Comparison of ENCODE assay signal across 19 cellular contexts in genomic region chr2:240902615-240903041, GRCh38. TPM values are rescaled to one million over a fixed set of nuclear protein-coding genes. Genes with fewer than 3 reads are reported as not detected.
"Had no signal": no experiment of that assay in that cellular context is flagged by ENCODE, and none has a peak within 500 bp of the region (broad histone marks: within the 10 kb centered on the region; RNA-seq: fewer than 3 reads in every experiment).

No MANE protein-coding gene starts in this region.

- ATAC-seq: activated T-helper 17 cell treated with anti-CD3 and anti-CD28 coated beads, Interleukin-2, amount 50 U/mL, for 72 hours; gastroesophageal sphincter; stimulated activated memory B cell treated with anti-CD40 and anti-IgM and Interleukin-4, amounts not matched to agents 10 μg/mL and 1 μg/mL and 100 μg/mL, for 72 hours had no signal

- H3K4me1 Mint-ChIP-seq: activated T-helper 17 cell treated with anti-CD3 and anti-CD28 coated beads, Interleukin-2, amount 50 U/mL, for 72 hours; stimulated activated memory B cell treated with anti-CD40 and anti-IgM and Interleukin-4, amounts not matched to agents 10 μg/mL and 1 μg/mL and 100 μg/mL, for 72 hours had no signal

- H3K36me3 Mint-ChIP-seq: natural killer cell treated with Interleukin-12 subunit alpha and Interleukin-12 subunit beta and Interleukin-15 and Interleukin-18, amount 100 ng/mL, for 72 hours; stimulated activated memory B cell treated with anti-CD40 and anti-IgM and Interleukin-4, amounts not matched to agents 10 μg/mL and 1 μg/mL and 100 μg/mL, for 72 hours had no signal

- H3K27ac Mint-ChIP-seq: activated naive CD4-positive, alpha-beta T cell treated with anti-CD3 and anti-CD28 coated beads for 36 hours; activated T-helper 17 cell treated with anti-CD3 and anti-CD28 coated beads, Interleukin-2, amount 50 U/mL, for 72 hours; natural killer cell treated with Interleukin-12 subunit alpha and Interleukin-12 subunit beta and Interleukin-15 and Interleukin-18, amount 100 ng/mL, for 72 hours; stimulated activated memory B cell treated with anti-CD40 and anti-IgM and Interleukin-4, amounts not matched to agents 10 μg/mL and 1 μg/mL and 100 μg/mL, for 72 hours; T-helper 2 cell treated with Interferon-gamma antibody and Interleukin-4, amounts not matched to agents 5 μg/mL and 100 μg/mL, for 36 hours had no signal

- H3K9me3 Mint-ChIP-seq: activated naive CD4-positive, alpha-beta T cell treated with anti-CD3 and anti-CD28 coated beads for 36 hours; activated T-helper 17 cell treated with anti-CD3 and anti-CD28 coated beads, Interleukin-2, amount 50 U/mL, for 72 hours; natural killer cell treated with Interleukin-12 subunit alpha and Interleukin-12 subunit beta and Interleukin-15 and Interleukin-18, amount 100 ng/mL, for 72 hours; T-helper 2 cell treated with Interferon-gamma antibody and Interleukin-4, amounts not matched to agents 5 μg/mL and 100 μg/mL, for 36 hours had no signal

- H3K4me3 Mint-ChIP-seq: activated naive CD4-positive, alpha-beta T cell treated with anti-CD3 and anti-CD28 coated beads for 36 hours; activated T-helper 17 cell treated with anti-CD3 and anti-CD28 coated beads, Interleukin-2, amount 50 U/mL, for 72 hours; natural killer cell treated with Interleukin-12 subunit alpha and Interleukin-12 subunit beta and Interleukin-15 and Interleukin-18, amount 100 ng/mL, for 72 hours; stimulated activated memory B cell treated with anti-CD40 and anti-IgM and Interleukin-4, amounts not matched to agents 10 μg/mL and 1 μg/mL and 100 μg/mL, for 72 hours; T-helper 2 cell treated with Interferon-gamma antibody and Interleukin-4, amounts not matched to agents 5 μg/mL and 100 μg/mL, for 36 hours had no signal

- H3K4me3 ChIP-seq: coronary artery, gastroesophageal sphincter, smooth muscle cell, tibial nerve had no signal

- H3K36me3 ChIP-seq: gastroesophageal sphincter, tibial nerve had no signal

- H3K27me3 Mint-ChIP-seq: natural killer cell treated with Interleukin-12 subunit alpha and Interleukin-12 subunit beta and Interleukin-15 and Interleukin-18, amount 100 ng/mL, for 72 hours had no signal

- DNase-seq: activated CD4-positive, alpha-beta T cell treated with anti-CD3 and anti-CD28 coated beads for 4 hours; activated CD8-positive, alpha-beta memory T cell treated with anti-CD3 and anti-CD28 coated beads for 24 hours; activated naive CD4-positive, alpha-beta T cell treated with anti-CD3 and anti-CD28 coated beads for 36 hours; central memory CD4-positive, alpha-beta T cell; effector CD4-positive, alpha-beta T cell; hippocampal formation; mammary epithelial cell; retina; SHP77 treated with DMSO at 0.1 percent for 48 hours had no signal

- H3K9me3 ChIP-seq: gastroesophageal sphincter had no signal

- H3K27ac ChIP-seq: coronary artery, gastroesophageal sphincter, tibial nerve had no signal

RNA-seq across cellular contexts. Expression of gene CROCC2, which starts 3.5 kb away (rescaled TPM):
- total RNA-seq: activated naive CD4-positive, alpha-beta T cell treated with anti-CD3 and anti-CD28 coated beads for 36 hours; activated T-helper 17 cell treated with anti-CD3 and anti-CD28 coated beads, Interleukin-2, amount 50 U/mL, for 72 hours; gastroesophageal sphincter; mammary epithelial cell; natural killer cell treated with Interleukin-12 subunit alpha and Interleukin-12 subunit beta and Interleukin-15 and Interleukin-18, amount 100 ng/mL, for 72 hours; osteocyte; smooth muscle cell had no signal

RNA-seq across cellular contexts. Expression of gene MAB21L4, which starts 6.7 kb away (rescaled TPM):
- total RNA-seq: activated naive CD4-positive, alpha-beta T cell treated with anti-CD3 and anti-CD28 coated beads for 36 hours; activated T-helper 17 cell treated with anti-CD3 and anti-CD28 coated beads, Interleukin-2, amount 50 U/mL, for 72 hours; fibroblast of lung; natural killer cell treated with Interleukin-12 subunit alpha and Interleukin-12 subunit beta and Interleukin-15 and Interleukin-18, amount 100 ng/mL, for 72 hours; osteocyte; tibial nerve had no signal

RNA-seq across cellular contexts. Expression of gene AGXT, which starts 34.0 kb away (rescaled TPM):
- total RNA-seq: activated naive CD4-positive, alpha-beta T cell treated with anti-CD3 and anti-CD28 coated beads for 36 hours; activated T-helper 17 cell treated with anti-CD3 and anti-CD28 coated beads, Interleukin-2, amount 50 U/mL, for 72 hours; fibroblast of lung; gastroesophageal sphincter; mammary epithelial cell; natural killer cell treated with Interleukin-12 subunit alpha and Interleukin-12 subunit beta and Interleukin-15 and Interleukin-18, amount 100 ng/mL, for 72 hours; osteocyte; smooth muscle cell had no signal
